Comparison of ENCODE assay signal across 21 cellular contexts in the genomic region with DNA sequence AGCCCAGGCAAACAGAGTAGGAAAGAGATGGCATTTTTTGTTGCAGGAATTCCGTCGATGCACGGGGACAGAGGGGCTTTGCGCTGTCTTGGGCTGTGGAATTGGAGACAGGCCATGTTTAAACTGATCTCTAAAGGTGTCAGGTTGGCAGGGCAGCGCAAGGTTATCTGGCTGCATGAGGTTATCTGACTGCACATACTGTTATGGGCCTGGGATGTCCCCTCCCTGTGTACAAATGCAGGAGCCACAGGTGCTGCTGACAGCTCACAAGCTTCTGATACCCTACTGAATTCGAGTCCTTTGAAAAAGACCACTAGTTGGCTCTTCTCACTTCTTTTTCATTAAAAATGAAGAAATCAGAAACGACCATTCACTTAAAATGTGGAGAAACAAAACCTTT.
A peak's percentile ranks its signal among the peaks of the same experiment; 100 is the strongest.
DNase-seq lines count a peak whose midpoint lies in the region; ATAC-seq, FAIRE-seq and TF ChIP-seq lines count a peak whose summit lies in the region.
"Had no signal": no experiment of that assay in that cellular context is flagged by ENCODE, and none has a peak within 500 bp of the region (broad histone marks: within the 10 kb centered on the region; RNA-seq: fewer than 3 reads in every experiment).

No MANE protein-coding gene starts in this region.

- no peaks in the 10 kb centered on the region for H3K4me1 Mint-ChIP-seq in neural progenitor cell

- 38 to 49% methylated on average over 7 of the region's 7 CpGs for WGBS in heart right ventricle, 2 donors

- TF ChIP-seq CTCF in PC-9 (conservative IDR thresholded peaks at IDR 0.05) (no peak), heart right ventricle (IDR thresholded peaks at IDR 0.05) (no peak), neural progenitor cell (IDR thresholded peaks at IDR 0.05) (no peak)

- FAIRE-seq in H54 (lab: Jason Lieb, UNC), result no peak
- FAIRE-seq: A549, D721Med, G401.6, GM12891, GM19239, HepG2 had no signal

- H3K9me2 ChIP-seq in PC-9 (ENCODE audit: insufficient read depth), result no peaks in the 10 kb centered on the region

- H3K9ac ChIP-seq in neural progenitor cell, result no peak overlapping the region

- ATAC-seq in Right ventricle myocardium inferior (peak; percentile 76), heart right ventricle (peak in 5 of 8 donors; percentile 43 to 76 (median 56)), GM21390 (IDR thresholded peaks at IDR 0.05; ENCODE audit: unreplicated experiment) (no peak)
- ATAC-seq: A549, HepG2 had no signal

- H4K20me1 ChIP-seq in PC-9 (ENCODE audit: insufficient read depth) (no peaks in the 10 kb centered on the region), neural progenitor cell (ENCODE audit: low read depth) (no peaks in the 10 kb centered on the region)

- no peaks in the 10 kb centered on the region for H3K4me1 ChIP-seq in PC-9 (replicated peaks; ENCODE audit: insufficient read depth)
- peaks cover 0 to 66% (median 17%) of the 10 kb centered on the region in 9 donors for H3K4me1 ChIP-seq in heart right ventricle
- H3K4me1 ChIP-seq in neural progenitor cell, result no peaks in the 10 kb centered on the region
- H3K4me1 ChIP-seq: A549, Caco-2, HAP-1 had no signal

- H3K4me2 ChIP-seq in PC-9 (no peak overlapping the region), neural progenitor cell (no peak overlapping the region)
- H3K4me2 ChIP-seq: A549 had no signal

- H3K9me3 ChIP-seq in PC-9 (ENCODE audit: insufficient read depth, low read depth), result no peaks in the 10 kb centered on the region
- no peaks in the 10 kb centered on the region for H3K9me3 ChIP-seq in heart right ventricle
- H3K9me3 ChIP-seq in neural progenitor cell (ENCODE audit: low read depth), result no peaks in the 10 kb centered on the region
- H3K9me3 ChIP-seq: A549, Caco-2, HAP-1 had no signal

- no TSS peak for BruUV-seq in PC-9 (replicated peaks; lab: Mats Ljungman, UMichigan)

- no peaks in the 10 kb centered on the region for H3K27me3 ChIP-seq in PC-9 (ENCODE audit: insufficient read depth, low read depth)
- no peaks in the 10 kb centered on the region for H3K27me3 ChIP-seq in heart right ventricle
- no peaks in the 10 kb centered on the region for H3K27me3 ChIP-seq in neural progenitor cell

- DNase-seq in Right ventricle myocardium inferior (ENCODE audit: missing footprints), result no peak
- DNase-seq in cardiac septum (ENCODE audit: low spot score), result no peak
- DNase-seq in PC-9, result no peak
- DNase-seq in heart right ventricle, result no peak
- no peak for DNase-seq in neural progenitor cell (ENCODE audit: low spot score)
- no peak for DNase-seq in activated gamma-delta T cell treated with Interleukin-2 at 50 U/mL for 16 hours
- DNase-seq in H54 (ENCODE audit: insufficient read length, low spot score), result no peak
- DNase-seq: AML-193; Caco-2; CD4-positive, alpha-beta T cell; GOT3 had no signal

- TF ChIP-seq POLR2A in H54 (IDR thresholded peaks at IDR 0.05; ENCODE audit: low read depth, low read length), result no peak

- H3K27ac ChIP-seq in PC-9 (no peak overlapping the region), heart right ventricle (peak overlapping the region in 3 of 10 donors; percentile 6 to 27 (median 16)), neural progenitor cell (no peak overlapping the region)
- H3K27ac ChIP-seq: 22Rv1, A549, C4-2B had no signal

- no peaks in the 10 kb centered on the region for H3K27me3 Mint-ChIP-seq in neural progenitor cell (ENCODE audit: insufficient read depth, low read depth)
- H3K27me3 Mint-ChIP-seq: CD4-positive, alpha-beta T cell had no signal

- H3K79me2 ChIP-seq in PC-9 (ENCODE audit: low read depth) (no peaks in the 10 kb centered on the region), neural progenitor cell (ENCODE audit: low read depth) (no peaks in the 10 kb centered on the region)

- no peak overlapping the region for H3K27ac Mint-ChIP-seq in neural progenitor cell
- H3K27ac Mint-ChIP-seq: CD4-positive, alpha-beta T cell had no signal

- no peaks in the 10 kb centered on the region for H3K36me3 Mint-ChIP-seq in neural progenitor cell

- POLR2A ChIA-PET in PC-9 (lab: Charles Lee; ENCODE audit: unreplicated experiment), result no interaction called here

- no peaks in the 10 kb centered on the region for H3F3A ChIP-seq in PC-9 (ENCODE audit: insufficient read depth, low read depth)
- no peaks in the 10 kb centered on the region for H3F3A ChIP-seq in neural progenitor cell (ENCODE audit: low read depth)

- H3K4me3 ChIP-seq in PC-9 (no peak overlapping the region), heart right ventricle (no peak overlapping the region), neural progenitor cell (no peak overlapping the region)
- H3K4me3 ChIP-seq: A549, HAP-1 had no signal

- CTCF ChIA-PET in PC-9 (lab: Charles Lee), result no interaction called here

- H3K9me3 Mint-ChIP-seq in neural progenitor cell, result no peaks in the 10 kb centered on the region
- H3K9me3 Mint-ChIP-seq: CD4-positive, alpha-beta T cell had no signal

- H3K36me3 ChIP-seq in PC-9 (ENCODE audit: low read depth) (no peaks in the 10 kb centered on the region), heart right ventricle (no peaks in the 10 kb centered on the region), neural progenitor cell (no peaks in the 10 kb centered on the region)
- H3K36me3 ChIP-seq: HAP-1 had no signal

- H2AFZ ChIP-seq in PC-9 (0 out of 2 replicates have a peak overlapping the region, but pooled peaks have one; percentile 43), neural progenitor cell (replicated peaks) (peak overlapping the region; percentile 35)

- intact Hi-C loops in Right ventricle myocardium inferior (cut with DNase I) (loop anchor here (5.0 kb wide), 1 partner anchor 257 kb away; the partner anchor contains the start of gene PLCL1), cardiac septum (cut with DNase I) (no loop called here), PC-9 (cut with micrococcal nuclease; ENCODE audit: unreplicated experiment) (no loop called here), heart right ventricle (cut with DNase I) (loop anchor here in 5 of 10 donors (5.0 to 10.0 kb wide), 3 partner anchors 55 to 255 kb away; partner anchors contain the start of gene PLCL1 (in 5 of the 5))

- no peak overlapping the region for H3K4me3 Mint-ChIP-seq in neural progenitor cell
- H3K4me3 Mint-ChIP-seq: CD4-positive, alpha-beta T cell had no signal
